In the genomic region with DNA sequence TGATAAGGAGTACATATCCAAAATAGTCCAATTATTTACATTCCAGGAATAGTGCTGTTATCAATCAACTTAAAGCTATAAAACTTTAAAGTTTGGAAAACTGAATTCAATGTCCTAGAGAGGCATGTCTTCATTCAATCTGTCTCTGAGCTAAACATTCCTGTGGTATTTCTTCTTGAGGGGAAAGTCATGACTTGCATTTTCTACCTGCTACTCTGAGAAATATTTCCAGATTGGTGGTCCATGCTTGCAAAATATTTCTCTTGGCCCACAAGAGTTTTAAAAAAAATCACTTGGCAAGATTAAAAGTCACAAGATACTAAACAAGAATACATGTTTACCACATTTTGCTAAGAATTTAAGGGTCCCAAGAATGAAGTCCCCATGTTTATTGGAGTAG, we compare ENCODE assay signal across 1 cellular context.
TF ChIP-seq lines count a peak whose summit lies in the region.

No MANE protein-coding gene starts in this region.

TF ChIP-seq in WTC11, 78 proteins besides CTCF, POLR2A, EP300 and RAD21:
- TF ChIP-seq, protein P1, sequence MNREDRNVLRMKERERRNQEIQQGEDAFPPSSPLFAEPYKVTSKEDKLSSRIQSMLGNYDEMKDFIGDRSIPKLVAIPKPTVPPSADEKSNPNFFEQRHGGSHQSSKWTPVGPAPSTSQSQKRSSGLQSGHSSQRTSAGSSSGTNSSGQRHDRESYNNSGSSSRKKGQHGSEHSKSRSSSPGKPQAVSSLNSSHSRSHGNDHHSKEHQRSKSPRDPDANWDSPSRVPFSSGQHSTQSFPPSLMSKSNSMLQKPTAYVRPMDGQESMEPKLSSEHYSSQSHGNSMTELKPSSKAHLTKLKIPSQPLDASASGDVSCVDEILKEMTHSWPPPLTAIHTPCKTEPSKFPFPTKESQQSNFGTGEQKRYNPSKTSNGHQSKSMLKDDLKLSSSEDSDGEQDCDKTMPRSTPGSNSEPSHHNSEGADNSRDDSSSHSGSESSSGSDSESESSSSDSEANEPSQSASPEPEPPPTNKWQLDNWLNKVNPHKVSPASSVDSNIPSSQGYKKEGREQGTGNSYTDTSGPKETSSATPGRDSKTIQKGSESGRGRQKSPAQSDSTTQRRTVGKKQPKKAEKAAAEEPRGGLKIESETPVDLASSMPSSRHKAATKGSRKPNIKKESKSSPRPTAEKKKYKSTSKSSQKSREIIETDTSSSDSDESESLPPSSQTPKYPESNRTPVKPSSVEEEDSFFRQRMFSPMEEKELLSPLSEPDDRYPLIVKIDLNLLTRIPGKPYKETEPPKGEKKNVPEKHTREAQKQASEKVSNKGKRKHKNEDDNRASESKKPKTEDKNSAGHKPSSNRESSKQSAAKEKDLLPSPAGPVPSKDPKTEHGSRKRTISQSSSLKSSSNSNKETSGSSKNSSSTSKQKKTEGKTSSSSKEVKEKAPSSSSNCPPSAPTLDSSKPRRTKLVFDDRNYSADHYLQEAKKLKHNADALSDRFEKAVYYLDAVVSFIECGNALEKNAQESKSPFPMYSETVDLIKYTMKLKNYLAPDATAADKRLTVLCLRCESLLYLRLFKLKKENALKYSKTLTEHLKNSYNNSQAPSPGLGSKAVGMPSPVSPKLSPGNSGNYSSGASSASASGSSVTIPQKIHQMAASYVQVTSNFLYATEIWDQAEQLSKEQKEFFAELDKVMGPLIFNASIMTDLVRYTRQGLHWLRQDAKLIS (CRISPR knock-in tag; IDR thresholded peaks at IDR 0.05; ENCODE audit: borderline replicate concordance): no peak
- TF ChIP-seq NR1H2 (CRISPR knock-in tag; IDR thresholded peaks at IDR 0.05) (no peak), ESRRA (CRISPR knock-in tag; IDR thresholded peaks at IDR 0.05; ENCODE audit: borderline replicate concordance) (no peak), CREB1 (CRISPR knock-in tag; IDR thresholded peaks at IDR 0.05) (no peak), SMAD3 (CRISPR knock-in tag; IDR thresholded peaks at IDR 0.05; ENCODE audit: borderline replicate concordance) (no peak), FOXK1 (CRISPR knock-in tag; IDR thresholded peaks at IDR 0.05) (no peak), ZNF317 (CRISPR knock-in tag; IDR thresholded peaks at IDR 0.05; ENCODE audit: borderline replicate concordance, low read depth) (no peak), ZNF423 (CRISPR knock-in tag; IDR thresholded peaks at IDR 0.05) (no peak), ZNF396 (CRISPR knock-in tag; IDR thresholded peaks at IDR 0.05; ENCODE audit: borderline replicate concordance) (no peak)
- TF ChIP-seq, protein P2, sequence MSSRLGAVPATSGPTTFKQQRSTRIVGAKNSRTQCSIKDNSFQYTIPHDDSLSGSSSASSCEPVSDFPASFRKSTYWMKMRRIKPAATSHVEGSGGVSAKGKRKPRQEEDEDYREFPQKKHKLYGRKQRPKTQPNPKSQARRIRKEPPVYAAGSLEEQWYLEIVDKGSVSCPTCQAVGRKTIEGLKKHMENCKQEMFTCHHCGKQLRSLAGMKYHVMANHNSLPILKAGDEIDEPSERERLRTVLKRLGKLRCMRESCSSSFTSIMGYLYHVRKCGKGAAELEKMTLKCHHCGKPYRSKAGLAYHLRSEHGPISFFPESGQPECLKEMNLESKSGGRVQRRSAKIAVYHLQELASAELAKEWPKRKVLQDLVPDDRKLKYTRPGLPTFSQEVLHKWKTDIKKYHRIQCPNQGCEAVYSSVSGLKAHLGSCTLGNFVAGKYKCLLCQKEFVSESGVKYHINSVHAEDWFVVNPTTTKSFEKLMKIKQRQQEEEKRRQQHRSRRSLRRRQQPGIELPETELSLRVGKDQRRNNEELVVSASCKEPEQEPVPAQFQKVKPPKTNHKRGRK (CRISPR knock-in tag; IDR thresholded peaks at IDR 0.05; ENCODE audit: borderline replicate concordance): no peak
- TF ChIP-seq, protein P3, sequence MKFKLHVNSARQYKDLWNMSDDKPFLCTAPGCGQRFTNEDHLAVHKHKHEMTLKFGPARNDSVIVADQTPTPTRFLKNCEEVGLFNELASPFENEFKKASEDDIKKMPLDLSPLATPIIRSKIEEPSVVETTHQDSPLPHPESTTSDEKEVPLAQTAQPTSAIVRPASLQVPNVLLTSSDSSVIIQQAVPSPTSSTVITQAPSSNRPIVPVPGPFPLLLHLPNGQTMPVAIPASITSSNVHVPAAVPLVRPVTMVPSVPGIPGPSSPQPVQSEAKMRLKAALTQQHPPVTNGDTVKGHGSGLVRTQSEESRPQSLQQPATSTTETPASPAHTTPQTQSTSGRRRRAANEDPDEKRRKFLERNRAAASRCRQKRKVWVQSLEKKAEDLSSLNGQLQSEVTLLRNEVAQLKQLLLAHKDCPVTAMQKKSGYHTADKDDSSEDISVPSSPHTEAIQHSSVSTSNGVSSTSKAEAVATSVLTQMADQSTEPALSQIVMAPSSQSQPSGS (CRISPR knock-in tag; IDR thresholded peaks at IDR 0.05; ENCODE audit: borderline replicate concordance, low read depth): no peak
- TF ChIP-seq, protein P4, sequence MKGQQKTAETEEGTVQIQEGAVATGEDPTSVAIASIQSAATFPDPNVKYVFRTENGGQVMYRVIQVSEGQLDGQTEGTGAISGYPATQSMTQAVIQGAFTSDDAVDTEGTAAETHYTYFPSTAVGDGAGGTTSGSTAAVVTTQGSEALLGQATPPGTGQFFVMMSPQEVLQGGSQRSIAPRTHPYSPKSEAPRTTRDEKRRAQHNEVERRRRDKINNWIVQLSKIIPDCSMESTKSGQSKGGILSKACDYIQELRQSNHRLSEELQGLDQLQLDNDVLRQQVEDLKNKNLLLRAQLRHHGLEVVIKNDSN (CRISPR knock-in tag; IDR thresholded peaks at IDR 0.05): no peak
- TF ChIP-seq, protein P5, sequence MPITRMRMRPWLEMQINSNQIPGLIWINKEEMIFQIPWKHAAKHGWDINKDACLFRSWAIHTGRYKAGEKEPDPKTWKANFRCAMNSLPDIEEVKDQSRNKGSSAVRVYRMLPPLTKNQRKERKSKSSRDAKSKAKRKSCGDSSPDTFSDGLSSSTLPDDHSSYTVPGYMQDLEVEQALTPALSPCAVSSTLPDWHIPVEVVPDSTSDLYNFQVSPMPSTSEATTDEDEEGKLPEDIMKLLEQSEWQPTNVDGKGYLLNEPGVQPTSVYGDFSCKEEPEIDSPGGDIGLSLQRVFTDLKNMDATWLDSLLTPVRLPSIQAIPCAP (CRISPR knock-in tag; IDR thresholded peaks at IDR 0.05): no peak
- TF ChIP-seq, protein P6, sequence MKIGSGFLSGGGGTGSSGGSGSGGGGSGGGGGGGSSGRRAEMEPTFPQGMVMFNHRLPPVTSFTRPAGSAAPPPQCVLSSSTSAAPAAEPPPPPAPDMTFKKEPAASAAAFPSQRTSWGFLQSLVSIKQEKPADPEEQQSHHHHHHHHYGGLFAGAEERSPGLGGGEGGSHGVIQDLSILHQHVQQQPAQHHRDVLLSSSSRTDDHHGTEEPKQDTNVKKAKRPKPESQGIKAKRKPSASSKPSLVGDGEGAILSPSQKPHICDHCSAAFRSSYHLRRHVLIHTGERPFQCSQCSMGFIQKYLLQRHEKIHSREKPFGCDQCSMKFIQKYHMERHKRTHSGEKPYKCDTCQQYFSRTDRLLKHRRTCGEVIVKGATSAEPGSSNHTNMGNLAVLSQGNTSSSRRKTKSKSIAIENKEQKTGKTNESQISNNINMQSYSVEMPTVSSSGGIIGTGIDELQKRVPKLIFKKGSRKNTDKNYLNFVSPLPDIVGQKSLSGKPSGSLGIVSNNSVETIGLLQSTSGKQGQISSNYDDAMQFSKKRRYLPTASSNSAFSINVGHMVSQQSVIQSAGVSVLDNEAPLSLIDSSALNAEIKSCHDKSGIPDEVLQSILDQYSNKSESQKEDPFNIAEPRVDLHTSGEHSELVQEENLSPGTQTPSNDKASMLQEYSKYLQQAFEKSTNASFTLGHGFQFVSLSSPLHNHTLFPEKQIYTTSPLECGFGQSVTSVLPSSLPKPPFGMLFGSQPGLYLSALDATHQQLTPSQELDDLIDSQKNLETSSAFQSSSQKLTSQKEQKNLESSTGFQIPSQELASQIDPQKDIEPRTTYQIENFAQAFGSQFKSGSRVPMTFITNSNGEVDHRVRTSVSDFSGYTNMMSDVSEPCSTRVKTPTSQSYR (CRISPR knock-in tag; IDR thresholded peaks at IDR 0.05): no peak
